Comparison of ENCODE assay signal across 8 cellular contexts in genomic region chr11:67420646-67421420, GRCh38. TPM values are rescaled to one million over a fixed set of nuclear protein-coding genes. Genes with fewer than 3 reads are reported as not detected.
DNase-seq lines count a peak whose midpoint lies in the region; ATAC-seq, FAIRE-seq and TF ChIP-seq lines count a peak whose summit lies in the region.

No MANE protein-coding gene starts in this region.

- no peaks in the 10 kb centered on the region for H3K36me3 Mint-ChIP-seq in WTC11

- H3K79me2 ChIP-seq in ACC112 (ENCODE audit: control insufficient read depth, insufficient read depth, low read length, unreplicated experiment) = no peaks in the 10 kb centered on the region

- TF ChIP-seq CTCF in WTC11 (IDR thresholded peaks at IDR 0.05) = no peak
- TF ChIP-seq CTCF in bronchial epithelial cell (IDR thresholded peaks at IDR 0.05; ENCODE audit: insufficient read depth, low read length, severe bottlenecking) = no peak

- CTCF ChIA-PET in WTC11 (lab: Charles Lee) = interaction anchor here (0.6 to 4.1 kb wide), 10 partner anchors 18 to 209 kb away, joined by 3 to 45 read pairs (median 5); partner anchors contain the start of genes CLCF1, NUDT8, PPP1CA and TBC1D10C

- H3K4me1 Mint-ChIP-seq in WTC11 = peaks cover 19% of the 10 kb centered on the region

- no peaks in the 10 kb centered on the region for H3K27me3 ChIP-seq in ACC112 (ENCODE audit: insufficient read depth, low read length)
- H3K27me3 ChIP-seq in bronchial epithelial cell (ENCODE audit: control insufficient read depth, insufficient read depth, low read length) = no peaks in the 10 kb centered on the region

- ATAC-seq in GM18873 (IDR thresholded peaks at IDR 0.05; ENCODE audit: low FRiP score, unreplicated experiment) = peak; percentile 62
- ATAC-seq in HG03159 (IDR thresholded peaks at IDR 0.05; ENCODE audit: unreplicated experiment) = peak; percentile 80
- peak; percentile 96 for ATAC-seq in WTC11

- H3K27me3 Mint-ChIP-seq in WTC11 (ENCODE audit: low read depth) = peaks cover 6% of the 10 kb centered on the region; the same call in 1 of the 2 replicates

- peak overlapping the region; percentile 92 for H3K4me3 ChIP-seq in ACC112 (ENCODE audit: low read depth, low read length)
- peak overlapping the region; percentile 40 for H3K4me3 ChIP-seq in bronchial epithelial cell (ENCODE audit: low read depth, low read length)

- no peak for FAIRE-seq in bronchial epithelial cell (lab: Jason Lieb, UNC)

- peak overlapping the region; percentile 94 for H2AFZ ChIP-seq in ACC112 (ENCODE audit: low read length, unreplicated experiment)

- POLR2A ChIA-PET in WTC11 (lab: Charles Lee) = interaction anchor here (0.8 to 2.5 kb wide), 6 partner anchors 14 to 48 kb away, joined by 3 to 11 read pairs (median 4); partner anchors contain the start of genes PPP1CA, RAD9A and TMEM134

- DNase-seq in NCI-H2227 treated with DMSO at 0.1 percent for 48 hours (lab: John Stamatoyannopoulos, UW) = peak; percentile 93
- peak; percentile 99 for DNase-seq in WTC11 (ENCODE audit: low spot score)
- DNase-seq in bronchial epithelial cell (ENCODE audit: low read depth) = peak; percentile 72
- peak; percentile 89 for DNase-seq in iris pigment epithelial cell (ENCODE audit: low read depth)
- DNase-seq in stimulated activated CD4-positive, alpha-beta T cell treated with anti-CD3 and anti-CD28 coated beads, Interleukin-12 subunit alpha, Interleukin-12 subunit beta, amount 100 ng/mL, for 24 hours (ENCODE audit: low read depth in 2 of 2) = peak; percentile 97 to 98

- no peak overlapping the region for H3K27ac ChIP-seq in ACC112 (ENCODE audit: low read depth, low read length)

- H3K4me1 ChIP-seq in ACC112 (ENCODE audit: control insufficient read depth, insufficient read depth, low read length, unreplicated experiment) = peaks cover 7% of the 10 kb centered on the region

- no peaks in the 10 kb centered on the region for H3K36me3 ChIP-seq in ACC112 (ENCODE audit: insufficient read depth, low read length)
- H3K36me3 ChIP-seq in bronchial epithelial cell (ENCODE audit: control insufficient read depth, insufficient read depth, low read length) = no peaks in the 10 kb centered on the region

- H3K4me3 Mint-ChIP-seq in WTC11 = peak overlapping the region; percentile 63

- no peaks in the 10 kb centered on the region for H3K9me3 Mint-ChIP-seq in WTC11

- H3K27ac Mint-ChIP-seq in WTC11 = peak overlapping the region; percentile 77

TF ChIP-seq in WTC11, 78 proteins besides CTCF, POLR2A, EP300 and RAD21 (continues in another document):
- no peak for TF ChIP-seq IRF2 (CRISPR knock-in tag; IDR thresholded peaks at IDR 0.05; ENCODE audit: borderline replicate concordance, low read depth)
- no peak for TF ChIP-seq HMGA2 (CRISPR knock-in tag; IDR thresholded peaks at IDR 0.05)
- TF ChIP-seq AFF4 (CRISPR knock-in tag; IDR thresholded peaks at IDR 0.05; ENCODE audit: borderline replicate concordance) = no peak
- TF ChIP-seq PRDM15 (CRISPR knock-in tag; IDR thresholded peaks at IDR 0.05) = peak; percentile 46; the same call in 1 of the 2 replicates
- no peak for TF ChIP-seq ZNF532 (CRISPR knock-in tag; IDR thresholded peaks at IDR 0.05; ENCODE audit: borderline replicate concordance)
- TF ChIP-seq ZNF396 (CRISPR knock-in tag; IDR thresholded peaks at IDR 0.05; ENCODE audit: borderline replicate concordance) = no peak
- TF ChIP-seq JUN (CRISPR knock-in tag; IDR thresholded peaks at IDR 0.05) = no peak
- no peak for TF ChIP-seq ZNF219 (CRISPR knock-in tag; IDR thresholded peaks at IDR 0.05; ENCODE audit: borderline replicate concordance)
- TF ChIP-seq ESRRA (CRISPR knock-in tag; IDR thresholded peaks at IDR 0.05; ENCODE audit: borderline replicate concordance) = no peak
- peak; percentile 89; the same call in 1 of the 2 replicates for TF ChIP-seq ETV6 (CRISPR knock-in tag; IDR thresholded peaks at IDR 0.05)

RNA-seq across cellular contexts. Expression of gene CARNS1, which starts 5.4 kb away (rescaled TPM):
- total RNA-seq in WTC11 (2021) (1.3 to 2.6 TPM (median 2.4 TPM) in 3 replicates), bronchial epithelial cell (under 0.01 TPM in 1 of 2 replicates, not detected in the other)

RNA-seq across cellular contexts. Expression of gene RPS6KB2, which starts 7.5 kb away (rescaled TPM):
- total RNA-seq in WTC11 (2021) (44.3 to 54.7 TPM (median 50.2 TPM) in 3 replicates), bronchial epithelial cell (62.9 and 98.6 TPM in 2 replicates)

RNA-seq across cellular contexts. Expression of gene PTPRCAP, which starts 16.6 kb away (rescaled TPM):
- 3.5 to 4.0 TPM (median 3.6 TPM) in 3 replicates for total RNA-seq in WTC11 (2021)
- total RNA-seq in bronchial epithelial cell = 0.26 and 0.51 TPM in 2 replicates

RNA-seq across cellular contexts. Expression of gene TBC1D10C, which starts 16.9 kb away (rescaled TPM):
- total RNA-seq in WTC11 (2021) (0.72 to 1.0 TPM (median 0.96 TPM) in 3 replicates), bronchial epithelial cell (not detected in 2 replicates)

RNA-seq across cellular contexts. Expression of gene PPP1CA, which starts 19.2 kb away (rescaled TPM):
- total RNA-seq in WTC11 (2021) (220 to 222 TPM (median 221 TPM) in 3 replicates), bronchial epithelial cell (209 and 225 TPM in 2 replicates)
